9 cellular contexts compared by ENCODE assay signal in genomic region chr3:62332771-62333381, GRCh38. TPM values are rescaled to one million over a fixed set of nuclear protein-coding genes. Genes with fewer than 3 reads are reported as not detected.
DNase-seq lines count a peak whose midpoint lies in the region; ATAC-seq and TF ChIP-seq lines count a peak whose summit lies in the region.
"Had no signal": no experiment of that assay in that cellular context is flagged by ENCODE, and none has a peak within 500 bp of the region (broad histone marks: within the 10 kb centered on the region; RNA-seq: fewer than 3 reads in every experiment).

No MANE protein-coding gene starts in this region.

- H3K27me3 ChIP-seq in DND-41 (ENCODE audit: insufficient read depth, low read length, poor library complexity), result peaks cover 6% of the 10 kb centered on the region
- H3K27me3 ChIP-seq in mammary epithelial cell (ENCODE audit: insufficient read depth, low read length), result no peaks in the 10 kb centered on the region

- peaks cover 10% of the 10 kb centered on the region for H3K27me3 Mint-ChIP-seq in nephron progenitor cell (ENCODE audit: low read depth, poor library complexity)
- H3K27me3 Mint-ChIP-seq in activated T-cell treated with anti-CD3 and anti-CD28 coated beads, Interleukin-2, amount 50 U/mL, for 24 hours, result peaks cover 5% of the 10 kb centered on the region

- no peaks in the 10 kb centered on the region for H3K36me3 Mint-ChIP-seq in nephron progenitor cell (ENCODE audit: low read depth)
- peaks cover 6% of the 10 kb centered on the region for H3K36me3 Mint-ChIP-seq in activated T-cell treated with anti-CD3 and anti-CD28 coated beads, Interleukin-2, amount 50 U/mL, for 24 hours (ENCODE audit: low read depth)
- H3K36me3 Mint-ChIP-seq: naive thymus-derived CD8-positive, alpha-beta T cell had no signal

- BruUV-seq in mammary epithelial cell (replicated peaks; lab: Mats Ljungman, UMichigan), result no TSS peak

- H3K4me3 ChIP-seq in DND-41 (ENCODE audit: low read depth in 1 of 2, low read length in 2 of 2) (no peak overlapping the region), mammary epithelial cell (replicated peaks in 1 of 3; ENCODE audit: insufficient read depth in 1 of 3, low read depth in 2 of 3, low read length in 3 of 3) (no peak overlapping the region)
- no peak overlapping the region for H3K4me3 ChIP-seq in Jurkat, Clone E6-1 (ENCODE audit: low read length)

- intact Hi-C loops in mammary epithelial cell (cut with micrococcal nuclease), result loop anchor here (1.0 to 5.0 kb wide), 2 partner anchors 227 to 994 kb away; no protein-coding TSS in a partner anchor
- intact Hi-C loops in posterior cingulate gyrus (cut with DNase I), result loop anchor here (2.0 kb wide), 1 partner anchor 226 kb away; no protein-coding TSS in a partner anchor

- DNase-seq in DND-41 (no peak), mammary epithelial cell (peak; percentile 1), nephron progenitor cell (peak; percentile 5), KG1 (lab: John Stamatoyannopoulos, UW) (no peak), posterior cingulate gyrus (no peak)
- peak; percentile 14 for DNase-seq in Jurkat, Clone E6-1 (ENCODE audit: low read depth, low spot score)
- no peak for DNase-seq in activated T-cell treated with anti-CD3 and anti-CD28 coated beads, Interleukin-2, amount 50 U/mL, for 24 hours

- dilution Hi-C loops in mammary epithelial cell (cut with HindIII; ENCODE audit: low sequenced_read_pairs), result no loop called here

- H3K27ac ChIP-seq in DND-41 (ENCODE audit: low read length) (no peak overlapping the region), mammary epithelial cell (ENCODE audit: insufficient read depth, low read depth, low read length) (no peak overlapping the region)

- H3K9me3 ChIP-seq in DND-41 (ENCODE audit: insufficient read depth, low read length, severe bottlenecking) (no peaks in the 10 kb centered on the region), mammary epithelial cell (replicated peaks; ENCODE audit: insufficient read depth, low read length) (no peaks in the 10 kb centered on the region)

- H3K4me1 Mint-ChIP-seq in nephron progenitor cell, result no peaks in the 10 kb centered on the region
- no peaks in the 10 kb centered on the region for H3K4me1 Mint-ChIP-seq in activated T-cell treated with anti-CD3 and anti-CD28 coated beads, Interleukin-2, amount 50 U/mL, for 24 hours (ENCODE audit: low read depth)
- H3K4me1 Mint-ChIP-seq: naive thymus-derived CD8-positive, alpha-beta T cell had no signal

- H3K9ac ChIP-seq in DND-41 (ENCODE audit: low read depth, low read length) (no peak overlapping the region), mammary epithelial cell (ENCODE audit: insufficient read depth, low read length) (no peak overlapping the region)

- 35% methylated on average over 3 of the region's 3 CpGs for WGBS in mammary epithelial cell (ENCODE audit: low coverage, missing lambda C conversion rate)

- H3K79me2 ChIP-seq in DND-41 (ENCODE audit: insufficient read depth, low read length) (no peaks in the 10 kb centered on the region), mammary epithelial cell (ENCODE audit: insufficient read depth, low read length) (no peaks in the 10 kb centered on the region)

- ATAC-seq in DND-41 (ENCODE audit: insufficient read depth, low read depth) (no peak), GM18511 (IDR thresholded peaks at IDR 0.05; ENCODE audit: unreplicated experiment) (no peak)
- ATAC-seq: naive thymus-derived CD8-positive, alpha-beta T cell had no signal

- H3K4me2 ChIP-seq in DND-41 (ENCODE audit: insufficient read depth, low read length), result no peak overlapping the region
- no peak overlapping the region for H3K4me2 ChIP-seq in mammary epithelial cell (ENCODE audit: insufficient read depth, low read depth, low read length)

- no peak overlapping the region for H3K27ac Mint-ChIP-seq in nephron progenitor cell
- H3K27ac Mint-ChIP-seq in activated T-cell treated with anti-CD3 and anti-CD28 coated beads, Interleukin-2, amount 50 U/mL, for 24 hours, result no peak overlapping the region
- H3K27ac Mint-ChIP-seq: naive thymus-derived CD8-positive, alpha-beta T cell had no signal

- H4K20me1 ChIP-seq in DND-41 (ENCODE audit: insufficient read depth, low read length) (no peaks in the 10 kb centered on the region), mammary epithelial cell (ENCODE audit: insufficient read depth, low read length) (no peaks in the 10 kb centered on the region)

- TF ChIP-seq CTCF in DND-41 (IDR thresholded peaks at IDR 0.05; ENCODE audit: borderline replicate concordance, extremely low read depth, low read length, poor library complexity, severe bottlenecking) (peak; percentile 69), mammary epithelial cell (conservative IDR thresholded peaks at IDR 0.05 in 1 of 2, IDR thresholded peaks at IDR 0.05 in 1 of 2; ENCODE audit: extremely low read depth in 1 of 2, insufficient read depth in 1 of 2, low read depth in 1 of 2, low read length in 2 of 2) (peak; percentile 39 to 52), nephron progenitor cell (IDR thresholded peaks at IDR 0.05) (peak; percentile 68)

- H2AFZ ChIP-seq in DND-41 (ENCODE audit: low read depth, low read length) (no peak overlapping the region), mammary epithelial cell (ENCODE audit: low read depth, low read length) (no peak overlapping the region)

- no peak overlapping the region for H3K4me3 Mint-ChIP-seq in nephron progenitor cell
- H3K4me3 Mint-ChIP-seq in activated T-cell treated with anti-CD3 and anti-CD28 coated beads, Interleukin-2, amount 50 U/mL, for 24 hours, result no peak overlapping the region
- H3K4me3 Mint-ChIP-seq: naive thymus-derived CD8-positive, alpha-beta T cell had no signal

- in situ Hi-C loops in mammary epithelial cell (cut with MboI; ENCODE audit: low sequenced_read_pairs in 2 of 2), result no loop called here

- H3K4me1 ChIP-seq in DND-41 (ENCODE audit: insufficient read depth, low read length), result no peaks in the 10 kb centered on the region
- H3K4me1 ChIP-seq in mammary epithelial cell (ENCODE audit: insufficient read depth, low read length), result no peaks in the 10 kb centered on the region

- H3K9me3 Mint-ChIP-seq in nephron progenitor cell, result no peaks in the 10 kb centered on the region
- H3K9me3 Mint-ChIP-seq in activated T-cell treated with anti-CD3 and anti-CD28 coated beads, Interleukin-2, amount 50 U/mL, for 24 hours, result no peaks in the 10 kb centered on the region
- H3K9me3 Mint-ChIP-seq: naive thymus-derived CD8-positive, alpha-beta T cell had no signal

- H3K36me3 ChIP-seq in DND-41 (ENCODE audit: insufficient read depth, low read length) (no peaks in the 10 kb centered on the region), mammary epithelial cell (ENCODE audit: insufficient read depth, low read length) (no peaks in the 10 kb centered on the region)

- CTCF ChIA-PET in mammary epithelial cell (lab: Charles Lee; ENCODE audit: low non-redundant PET), result no interaction called here

RNA-seq across cellular contexts. Expression of gene FEZF2, which starts 40.5 kb away (rescaled TPM):
- polyA plus RNA-seq in Jurkat, Clone E6-1 (2012; ENCODE audit: insufficient read depth, insufficient read length), result not detected
- total RNA-seq in mammary epithelial cell, result not detected
- not detected for polyA plus RNA-seq in mammary epithelial cell
- not detected for polyA minus RNA-seq in mammary epithelial cell
- total RNA-seq: naive thymus-derived CD8-positive, alpha-beta T cell had no signal
- polyA plus RNA-seq: naive thymus-derived CD8-positive, alpha-beta T cell had no signal

Comparison
In these comparisons a context has a peak if more than half of its experiments do, and no peak if none do; other contexts are left out.
1. DNase-seq: peak in Jurkat, Clone E6-1 (single experiment), mammary epithelial cell (single experiment) and nephron progenitor cell (single experiment); none in DND-41 (single experiment), KG1 (single experiment), activated T-cell treated with anti-CD3 and anti-CD28 coated beads, Interleukin-2, amount 50 U/mL, for 24 hours (single experiment) and posterior cingulate gyrus (0 of 10).
2. Peak in every context shown above with its lines, with median percentiles within 50 percentile points of each other: CTCF ChIP-seq.